1 cellular context compared by ENCODE assay signal in genomic region chr4:13601848-13602247, GRCh38.
A peak's percentile ranks its signal among the peaks of the same experiment; 100 is the strongest.
TF ChIP-seq lines count a peak whose summit lies in the region.

No MANE protein-coding gene starts in this region.

TF ChIP-seq in GM12878, 131 proteins besides CTCF, POLR2A, EP300 and RAD21:
- 0 out of 2 replicates have a peak, but pooled peaks have one; percentile 15 for TF ChIP-seq POLR2AphosphoS5 (IDR thresholded peaks at IDR 0.05; ENCODE audit: low read length)
- no peak for TF ChIP-seq MTA2 (IDR thresholded peaks at IDR 0.05; ENCODE audit: low read depth)
